Comparison of ENCODE assay signal across 1 cellular context in genomic region chr3:126343675-126344074, GRCh38.
TF ChIP-seq lines count a peak whose summit lies in the region.

No MANE protein-coding gene starts in this region.

TF ChIP-seq in SK-N-SH, 30 proteins besides CTCF, POLR2A, EP300 and RAD21 (continued from another document):
- no peak for TF ChIP-seq MEF2A (IDR thresholded peaks at IDR 0.05; ENCODE audit: borderline replicate concordance, low read depth)
- TF ChIP-seq, protein P1, sequence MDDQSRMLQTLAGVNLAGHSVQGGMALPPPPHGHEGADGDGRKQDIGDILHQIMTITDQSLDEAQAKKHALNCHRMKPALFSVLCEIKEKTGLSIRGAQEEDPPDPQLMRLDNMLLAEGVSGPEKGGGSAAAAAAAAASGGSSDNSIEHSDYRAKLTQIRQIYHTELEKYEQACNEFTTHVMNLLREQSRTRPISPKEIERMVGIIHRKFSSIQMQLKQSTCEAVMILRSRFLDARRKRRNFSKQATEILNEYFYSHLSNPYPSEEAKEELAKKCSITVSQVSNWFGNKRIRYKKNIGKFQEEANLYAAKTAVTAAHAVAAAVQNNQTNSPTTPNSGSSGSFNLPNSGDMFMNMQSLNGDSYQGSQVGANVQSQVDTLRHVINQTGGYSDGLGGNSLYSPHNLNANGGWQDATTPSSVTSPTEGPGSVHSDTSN (IDR thresholded peaks at IDR 0.05): no peak
- TF ChIP-seq, protein P2, sequence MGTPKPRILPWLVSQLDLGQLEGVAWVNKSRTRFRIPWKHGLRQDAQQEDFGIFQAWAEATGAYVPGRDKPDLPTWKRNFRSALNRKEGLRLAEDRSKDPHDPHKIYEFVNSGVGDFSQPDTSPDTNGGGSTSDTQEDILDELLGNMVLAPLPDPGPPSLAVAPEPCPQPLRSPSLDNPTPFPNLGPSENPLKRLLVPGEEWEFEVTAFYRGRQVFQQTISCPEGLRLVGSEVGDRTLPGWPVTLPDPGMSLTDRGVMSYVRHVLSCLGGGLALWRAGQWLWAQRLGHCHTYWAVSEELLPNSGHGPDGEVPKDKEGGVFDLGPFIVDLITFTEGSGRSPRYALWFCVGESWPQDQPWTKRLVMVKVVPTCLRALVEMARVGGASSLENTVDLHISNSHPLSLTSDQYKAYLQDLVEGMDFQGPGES (IDR thresholded peaks at IDR 0.05; ENCODE audit: low read depth, low read length): no peak
- TF ChIP-seq JUND (IDR thresholded peaks at IDR 0.05): no peak
- no peak for TF ChIP-seq FOXJ3 (CRISPR knock-in tag; IDR thresholded peaks at IDR 0.05)
- TF ChIP-seq, protein P3, sequence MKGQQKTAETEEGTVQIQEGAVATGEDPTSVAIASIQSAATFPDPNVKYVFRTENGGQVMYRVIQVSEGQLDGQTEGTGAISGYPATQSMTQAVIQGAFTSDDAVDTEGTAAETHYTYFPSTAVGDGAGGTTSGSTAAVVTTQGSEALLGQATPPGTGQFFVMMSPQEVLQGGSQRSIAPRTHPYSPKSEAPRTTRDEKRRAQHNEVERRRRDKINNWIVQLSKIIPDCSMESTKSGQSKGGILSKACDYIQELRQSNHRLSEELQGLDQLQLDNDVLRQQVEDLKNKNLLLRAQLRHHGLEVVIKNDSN (IDR thresholded peaks at IDR 0.05; ENCODE audit: borderline replicate concordance, low read depth): no peak
- no peak for TF ChIP-seq EZH2phosphoT487 (IDR thresholded peaks at IDR 0.05; ENCODE audit: borderline replicate concordance, low read depth)
- TF ChIP-seq SMC3 (IDR thresholded peaks at IDR 0.05; ENCODE audit: low read depth, low read length): no peak
- no peak for TF ChIP-seq RCOR1 (IDR thresholded peaks at IDR 0.05; ENCODE audit: low read length)
- no peak for TF ChIP-seq ELF1 (IDR thresholded peaks at IDR 0.05)
- no peak for TF ChIP-seq SIN3A (IDR thresholded peaks at IDR 0.05; ENCODE audit: borderline replicate concordance, low read depth, low read length)
- TF ChIP-seq REST (IDR thresholded peaks at IDR 0.05; ENCODE audit: low read depth, low read length): no peak
- TF ChIP-seq, protein P4, sequence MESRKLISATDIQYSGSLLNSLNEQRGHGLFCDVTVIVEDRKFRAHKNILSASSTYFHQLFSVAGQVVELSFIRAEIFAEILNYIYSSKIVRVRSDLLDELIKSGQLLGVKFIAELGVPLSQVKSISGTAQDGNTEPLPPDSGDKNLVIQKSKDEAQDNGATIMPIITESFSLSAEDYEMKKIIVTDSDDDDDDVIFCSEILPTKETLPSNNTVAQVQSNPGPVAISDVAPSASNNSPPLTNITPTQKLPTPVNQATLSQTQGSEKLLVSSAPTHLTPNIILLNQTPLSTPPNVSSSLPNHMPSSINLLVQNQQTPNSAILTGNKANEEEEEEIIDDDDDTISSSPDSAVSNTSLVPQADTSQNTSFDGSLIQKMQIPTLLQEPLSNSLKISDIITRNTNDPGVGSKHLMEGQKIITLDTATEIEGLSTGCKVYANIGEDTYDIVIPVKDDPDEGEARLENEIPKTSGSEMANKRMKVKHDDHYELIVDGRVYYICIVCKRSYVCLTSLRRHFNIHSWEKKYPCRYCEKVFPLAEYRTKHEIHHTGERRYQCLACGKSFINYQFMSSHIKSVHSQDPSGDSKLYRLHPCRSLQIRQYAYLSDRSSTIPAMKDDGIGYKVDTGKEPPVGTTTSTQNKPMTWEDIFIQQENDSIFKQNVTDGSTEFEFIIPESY (IDR thresholded peaks at IDR 0.05; ENCODE audit: borderline replicate concordance, low read depth): no peak
- TF ChIP-seq POLR2AphosphoS5 (IDR thresholded peaks at IDR 0.05; ENCODE audit: low read depth, low read length): no peak
- TF ChIP-seq USF2 (IDR thresholded peaks at IDR 0.05; ENCODE audit: borderline replicate concordance, low read depth, low read length): no peak
